8 cellular contexts compared by ENCODE assay signal in the genomic region with DNA sequence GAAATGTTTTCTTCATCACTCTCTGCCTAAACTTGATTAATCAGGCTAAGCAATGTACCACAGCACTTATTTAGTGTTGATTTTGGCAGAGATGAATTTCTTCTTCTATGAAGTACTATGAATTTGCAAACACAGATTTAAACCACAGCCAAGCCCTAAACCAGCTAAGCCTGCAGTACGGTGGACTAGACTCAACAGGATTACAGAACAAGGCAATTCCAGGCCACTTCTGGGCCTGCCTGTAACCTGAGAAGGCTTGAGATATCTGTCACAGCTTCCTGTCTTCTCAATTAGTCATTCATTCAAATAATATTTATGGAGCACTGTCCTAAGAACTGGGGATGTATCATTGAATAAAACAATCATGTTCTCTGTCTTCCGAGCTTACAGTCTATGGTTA. TPM values are rescaled to one million over a fixed set of nuclear protein-coding genes. Genes with fewer than 3 reads are reported as not detected.
DNase-seq lines count a peak whose midpoint lies in the region; ATAC-seq, FAIRE-seq and TF ChIP-seq lines count a peak whose summit lies in the region.

No MANE protein-coding gene starts in this region.

- H3K4me1 Mint-ChIP-seq in Calu3 (ENCODE audit: low read depth, unreplicated experiment) (peaks cover 81% of the 10 kb centered on the region), astrocyte (ENCODE audit: low read depth, unreplicated experiment) (peaks cover 60% of the 10 kb centered on the region)

- H3K9me3 ChIP-seq in astrocyte (ENCODE audit: insufficient read depth, low read depth, low read length) (no peaks in the 10 kb centered on the region), mesenchymal stem cell (ENCODE audit: control insufficient read depth, low read length) (no peaks in the 10 kb centered on the region)

- H3K4ac ChIP-seq in mesenchymal stem cell (ENCODE audit: low read depth in 1 of 2, low read length in 2 of 2) = no peak overlapping the region

- H3K27me3 ChIP-seq in astrocyte (ENCODE audit: insufficient read depth, low read length) (no peaks in the 10 kb centered on the region), mesenchymal stem cell (ENCODE audit: control insufficient read depth in 1 of 2, insufficient read depth in 1 of 2, low read length in 2 of 2) (no peaks in the 10 kb centered on the region)

- H3K14ac ChIP-seq in mesenchymal stem cell (ENCODE audit: low read length in 2 of 2) = no peak overlapping the region

- no peaks in the 10 kb centered on the region for H4K20me1 ChIP-seq in astrocyte (ENCODE audit: insufficient read depth, low read length)

- no peak overlapping the region for H2AK5ac ChIP-seq in mesenchymal stem cell (ENCODE audit: low read length, severe bottlenecking)

- H3K27me3 Mint-ChIP-seq in Calu3 (ENCODE audit: unreplicated experiment) (no peaks in the 10 kb centered on the region), astrocyte (ENCODE audit: low read depth, unreplicated experiment) (no peaks in the 10 kb centered on the region)

- no peak overlapping the region for H3K18ac ChIP-seq in mesenchymal stem cell (ENCODE audit: low read depth in 1 of 2, low read length in 2 of 2)

- no peak overlapping the region for H2BK15ac ChIP-seq in mesenchymal stem cell (ENCODE audit: low read depth, poor library complexity, severe bottlenecking)

- ATAC-seq in GM19035 (IDR thresholded peaks at IDR 0.05; ENCODE audit: unreplicated experiment) = no peak
- ATAC-seq in omental fat pad (ENCODE audit: low FRiP score) = no peak

- H3K36me3 Mint-ChIP-seq in Calu3 (ENCODE audit: insufficient read depth, unreplicated experiment) = peaks cover 13% of the 10 kb centered on the region
- no peaks in the 10 kb centered on the region for H3K36me3 Mint-ChIP-seq in astrocyte (ENCODE audit: low read depth, unreplicated experiment)

- DNase-seq in Calu3 (peak; percentile 64), NCI-H1436 treated with DMSO at 0.1 percent for 48 hours (lab: John Stamatoyannopoulos, UW) (peak; percentile 47), astrocyte (ENCODE audit: low read depth) (peak; percentile 99), mesenchymal stem cell (peak; percentile 83), activated T-cell treated with anti-CD3 and anti-CD28 coated beads for 4 hours (no peak), GM12892 (ENCODE audit: insufficient read length) (no peak), omental fat pad (ENCODE audit: low spot score) (no peak)

- CTCF ChIA-PET in Calu3 (lab: Charles Lee) = interaction anchor here (0.6 to 3.1 kb wide), 9 partner anchors 10 to 765 kb away, joined by 3 to 17 read pairs (median 3); partner anchors contain the start of gene CAST

- BruUV-seq in Calu3 (replicated peaks; lab: Mats Ljungman, UMichigan) = no TSS peak

- H3K9me3 Mint-ChIP-seq in Calu3 (ENCODE audit: low read depth, unreplicated experiment) = no peaks in the 10 kb centered on the region
- H3K9me3 Mint-ChIP-seq in astrocyte (ENCODE audit: unreplicated experiment) = peaks cover 7% of the 10 kb centered on the region

- no peak overlapping the region for H2BK12ac ChIP-seq in mesenchymal stem cell (ENCODE audit: low read length in 2 of 2)

- no peak overlapping the region for H2AFZ ChIP-seq in astrocyte (ENCODE audit: low read depth, low read length)
- H2AFZ ChIP-seq in mesenchymal stem cell (ENCODE audit: low read depth, low read length) = no peak overlapping the region

- H3K36me3 ChIP-seq in astrocyte (ENCODE audit: insufficient read depth, low read length) (no peaks in the 10 kb centered on the region), mesenchymal stem cell (ENCODE audit: control insufficient read depth in 1 of 2, insufficient read depth in 2 of 2, low read depth in 1 of 2, low read length in 2 of 2) (no peaks in the 10 kb centered on the region)

- intact Hi-C loops in Calu3 (cut with micrococcal nuclease; ENCODE audit: unreplicated experiment) = loop anchor here (1.0 to 5.0 kb wide), 4 partner anchors 19 to 103 kb away; no protein-coding TSS in a partner anchor

- H3K4me3 Mint-ChIP-seq in Calu3 (ENCODE audit: low read depth, unreplicated experiment) (peak overlapping the region; percentile 16), astrocyte (ENCODE audit: unreplicated experiment) (peak overlapping the region; percentile 7)

- H3K4me3 ChIP-seq in astrocyte (ENCODE audit: insufficient read depth, low read depth, low read length) = no peak overlapping the region
- H3K4me3 ChIP-seq in mesenchymal stem cell (ENCODE audit: insufficient read depth in 1 of 2, low read depth in 1 of 2, low read length in 2 of 2) = no peak overlapping the region

- peak; percentile 88 for FAIRE-seq in astrocyte (lab: Jason Lieb, UNC)
- FAIRE-seq in GM12892 (lab: Jason Lieb, UNC) = no peak

- no peak for TF ChIP-seq POLR2A in GM12892 (IDR thresholded peaks at IDR 0.05; ENCODE audit: low read depth, low read length)

- H3K9ac ChIP-seq in astrocyte (ENCODE audit: low read length) (peak overlapping the region; percentile 50), mesenchymal stem cell (ENCODE audit: low read length) (peak overlapping the region; percentile 13)

- H3K4me2 ChIP-seq in astrocyte (ENCODE audit: low read length) = peak overlapping the region; percentile 44
- H3K4me2 ChIP-seq in mesenchymal stem cell (ENCODE audit: low read length, poor library complexity, severe bottlenecking) = no peak overlapping the region

- H2BK120ac ChIP-seq in mesenchymal stem cell (ENCODE audit: low read depth, low read length) = no peak overlapping the region

- peak overlapping the region; percentile 1 for H2BK5ac ChIP-seq in mesenchymal stem cell (ENCODE audit: low read depth, low read length, poor library complexity, severe bottlenecking)

- peak overlapping the region; percentile 85 for H3K27ac ChIP-seq in astrocyte (ENCODE audit: low read depth, low read length)
- peak overlapping the region; percentile 66 for H3K27ac ChIP-seq in mesenchymal stem cell (ENCODE audit: low read length, poor library complexity, severe bottlenecking)

- H3K79me2 ChIP-seq in astrocyte (ENCODE audit: insufficient read depth, low read length) = no peaks in the 10 kb centered on the region

- H3K27ac Mint-ChIP-seq in Calu3 (ENCODE audit: unreplicated experiment) (peak overlapping the region; percentile 36), astrocyte (ENCODE audit: unreplicated experiment) (peak overlapping the region; percentile 99)

- H4K91ac ChIP-seq in mesenchymal stem cell (ENCODE audit: low read length) = no peak overlapping the region

- H3K23ac ChIP-seq in mesenchymal stem cell (ENCODE audit: low read length in 2 of 2) = no peak overlapping the region

- H4K8ac ChIP-seq in mesenchymal stem cell (ENCODE audit: low read length) = no peak overlapping the region

- no peak for TF ChIP-seq CTCF in Calu3 (IDR thresholded peaks at IDR 0.05; ENCODE audit: unreplicated experiment)
- TF ChIP-seq CTCF in astrocyte (IDR thresholded peaks at IDR 0.05; ENCODE audit: insufficient read depth, low read depth, low read length) = no peak
- TF ChIP-seq CTCF in omental fat pad (IDR thresholded peaks at IDR 0.05) = no peak

- no peaks in the 10 kb centered on the region for H3K79me1 ChIP-seq in mesenchymal stem cell (replicated peaks; ENCODE audit: low read length, poor library complexity, severe bottlenecking)

- 11% methylated on average over 1 of the region's 2 CpGs for WGBS in mesenchymal stem cell

- H3K4me1 ChIP-seq in astrocyte (ENCODE audit: insufficient read depth, low read length) = peaks cover 41% of the 10 kb centered on the region
- peaks cover 9% of the 10 kb centered on the region for H3K4me1 ChIP-seq in mesenchymal stem cell (ENCODE audit: control insufficient read depth, insufficient read depth, low read depth, low read length)

RNA-seq across cellular contexts. Expression of gene CAST, which starts 32.4 kb away (rescaled TPM):
- total RNA-seq in Calu3 (2022) (342 and 395 TPM in 2 replicates), astrocyte (268 and 287 TPM in 2 replicates), omental fat pad (100 to 1,000 TPM; 224 to 362 (median 285) TPM)
- polyA plus RNA-seq in mesenchymal stem cell (2013, experiment 1 of 2) = 217 TPM
- polyA plus RNA-seq in mesenchymal stem cell (2013, experiment 2 of 2) = 216 TPM
- 67.8 TPM for polyA plus RNA-seq in GM12892 (2012; ENCODE audit: missing spikeins)

Comparison
In these comparisons a context has a peak if more than half of its experiments do, and no peak if none do; other contexts are left out.
1. DNase-seq: peak in Calu3 (single experiment), NCI-H1436 treated with DMSO at 0.1 percent for 48 hours (single experiment), astrocyte (single experiment) and mesenchymal stem cell (single experiment); none in activated T-cell treated with anti-CD3 and anti-CD28 coated beads for 4 hours (single experiment), GM12892 (single experiment) and omental fat pad (single experiment).